8 cellular contexts compared by ENCODE assay signal in genomic region chr3:168865022-168865551, GRCh38.
DNase-seq lines count a peak whose midpoint lies in the region; ATAC-seq and TF ChIP-seq lines count a peak whose summit lies in the region.

No MANE protein-coding gene starts in this region.

- intact Hi-C loops in stomach (cut with DNase I; ENCODE audit: low total_unique reads) = no loop called here

- no peak overlapping the region for H2AFZ ChIP-seq in OCI-LY3 (ENCODE audit: low read depth, low read length)

- no peak for ATAC-seq in GM18861 (IDR thresholded peaks at IDR 0.05; ENCODE audit: unreplicated experiment)

- no peaks in the 10 kb centered on the region for H3K27me3 ChIP-seq in OCI-LY3 (ENCODE audit: low read depth, low read length)
- H3K27me3 ChIP-seq in stomach = no peaks in the 10 kb centered on the region

- no peaks in the 10 kb centered on the region for H4K20me1 ChIP-seq in OCI-LY3 (ENCODE audit: insufficient read depth, low read length)

- H3K4me2 ChIP-seq in OCI-LY3 (ENCODE audit: low read length) = no peak overlapping the region

- no peak for TF ChIP-seq POLR2A in stomach (IDR thresholded peaks at IDR 0.05)

- H3K27ac ChIP-seq in OCI-LY3 (ENCODE audit: low read length) (no peak overlapping the region), stomach (peak overlapping the region in 4 of 5 donors; percentile 41 to 54 (median 48))

- TF ChIP-seq CTCF in GM12865 (IDR thresholded peaks at IDR 0.05; ENCODE audit: insufficient read depth, low read depth, low read length, missing control alignments) = peak; percentile 64
- TF ChIP-seq CTCF in OCI-LY3 (IDR thresholded peaks at IDR 0.05; ENCODE audit: low read depth, low read length) = peak; percentile 62
- TF ChIP-seq CTCF in stomach (IDR thresholded peaks at IDR 0.05) = peak in 5 of 7 experiments; percentile 46 to 68 (median 65)

- H3K4me1 ChIP-seq in OCI-LY3 (ENCODE audit: low read length) (peaks cover 10% of the 10 kb centered on the region), stomach (peaks cover 0 to 59% (median 19%) of the 10 kb centered on the region in 4 donors)

- WGBS in stomach, 5 donors = 0 to 4% (median 0%) methylated on average over 1 of the region's 1 CpG

- peak; percentile 12 for DNase-seq in AG08395 (ENCODE audit: low spot score)
- DNase-seq in GM12865 (ENCODE audit: low read depth) = peak; percentile 26
- peak; percentile 16 for DNase-seq in fibroblast of gingiva (ENCODE audit: low read depth)
- no peak for DNase-seq in stomach
- no peak for DNase-seq in GM19238 (ENCODE audit: insufficient read length, low spot score)
- no peak for DNase-seq in cerebellum (ENCODE audit: low spot score)

- H3K9ac ChIP-seq in OCI-LY3 (ENCODE audit: low read length) = no peak overlapping the region

- TF ChIP-seq EP300 in stomach (IDR thresholded peaks at IDR 0.05) = no peak

- H3K79me2 ChIP-seq in OCI-LY3 (ENCODE audit: low read length) = no peaks in the 10 kb centered on the region

- H3K36me3 ChIP-seq in OCI-LY3 (replicated peaks; ENCODE audit: low read depth, low read length) (no peaks in the 10 kb centered on the region), stomach (no peaks in the 10 kb centered on the region)

- H3K9me3 ChIP-seq in OCI-LY3 (ENCODE audit: insufficient read depth, low read length) = no peaks in the 10 kb centered on the region
- no peaks in the 10 kb centered on the region for H3K9me3 ChIP-seq in stomach

- H3K4me3 ChIP-seq in GM12865 (ENCODE audit: low read depth, low read length) (no peak overlapping the region), OCI-LY3 (ENCODE audit: low read length) (no peak overlapping the region), stomach (peak overlapping the region; percentile 17 to 24 (median 22))

Comparison
In these comparisons a context has a peak if more than half of its experiments do, and no peak if none do; other contexts are left out.
1. DNase-seq: peak in AG08395 (single experiment), GM12865 (single experiment) and fibroblast of gingiva (single experiment); none in stomach (single experiment), GM19238 (single experiment) and cerebellum (single experiment).
2. H3K4me3 ChIP-seq: peak in stomach (4 of 4); none in GM12865 (single experiment) and OCI-LY3 (single experiment).
3. Peak in every context shown above with its lines, with median percentiles within 50 percentile points of each other: CTCF ChIP-seq.